In the genomic region with DNA sequence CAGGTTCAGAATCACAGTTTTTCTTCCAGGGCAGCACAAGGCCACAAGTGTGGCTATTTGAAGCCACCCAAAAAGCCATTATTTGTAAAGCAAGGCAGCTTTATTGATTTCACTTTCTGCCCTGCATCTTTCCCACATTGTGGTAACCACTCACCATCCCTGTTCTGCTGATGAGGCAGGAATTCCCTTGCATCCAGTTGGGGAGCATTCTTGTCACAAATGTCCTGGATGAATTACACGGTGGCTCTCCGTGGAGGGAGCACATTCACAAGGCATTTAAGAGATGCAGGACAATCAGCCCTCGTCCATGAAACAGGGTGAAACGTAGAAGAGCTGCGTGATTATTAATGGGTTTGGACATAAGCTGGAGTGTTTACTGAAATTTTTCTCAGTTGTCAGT, we compare ENCODE assay signal across 20 cellular contexts.
"Had no signal": no experiment of that assay in that cellular context is flagged by ENCODE, and none has a peak within 500 bp of the region (broad histone marks: within the 10 kb centered on the region; RNA-seq: fewer than 3 reads in every experiment).

No MANE protein-coding gene starts in this region.

- H3K27me3 ChIP-seq: adrenal gland, breast epithelium, foreskin keratinocyte, left lung, neutrophil, ovary, spleen, vagina had no signal

- H3K27ac ChIP-seq: adrenal gland, breast epithelium, foreskin keratinocyte, left lung, neutrophil, ovary, prostate gland, vagina had no signal

- DNase-seq: activated CD8-positive, alpha-beta memory T cell treated with anti-CD3 and anti-CD28 coated beads, Interleukin-2, amount 50 U/mL, for 48 hours; activated naive CD4-positive, alpha-beta T cell; activated T-cell treated with anti-CD3 and anti-CD28 coated beads, Interleukin-2, amount 50 U/mL, for 4 hours; adrenal gland; effector CD4-positive, alpha-beta T cell; erythroblast; foreskin keratinocyte; left lung; naive thymus-derived CD8-positive, alpha-beta T cell; ovary; spleen; stimulated activated CD4-positive, alpha-beta T cell treated with anti-CD3 and anti-CD28 coated beads, Interleukin-4, amount 100 ng/mL, for 1 hour; stimulated activated naive CD4-positive, alpha-beta T cell; T1000; trophoblast cell had no signal

- ATAC-seq: activated T-cell treated with anti-CD3 and anti-CD28 coated beads, Interleukin-2, amount 50 U/mL, for 4 hours; foreskin keratinocyte; left lung; naive thymus-derived CD8-positive, alpha-beta T cell; WTC11 had no signal
